In genomic region chr5:175718401-175719108, GRCh38 we compare ENCODE assay signal across 8 cellular contexts.
A peak's percentile ranks its signal among the peaks of the same experiment; 100 is the strongest.
DNase-seq lines count a peak whose midpoint lies in the region; ATAC-seq and TF ChIP-seq lines count a peak whose summit lies in the region.

No MANE protein-coding gene starts in this region.

- no peaks in the 10 kb centered on the region for H3K9me2 ChIP-seq in MM.1S (replicated peaks; ENCODE audit: insufficient read depth, low read length)

- peak; percentile 56 for DNase-seq in D341Med (ENCODE audit: low spot score)
- DNase-seq in MM.1S, result peak; percentile 58
- peak; percentile 43 for DNase-seq in activated CD4-positive, alpha-beta T cell treated with anti-CD3 and anti-CD28 coated beads for 1 hour
- peak; percentile 29 for DNase-seq in choroid plexus epithelial cell (ENCODE audit: low read depth)
- DNase-seq in tibial nerve (ENCODE audit: low spot score in 2 of 2), result peak; percentile 23 to 48
- DNase-seq in ovary, result no peak

- no peaks in the 10 kb centered on the region for H4K20me1 ChIP-seq in MM.1S (ENCODE audit: insufficient read depth, low read length)

- no peak overlapping the region for H2AFZ ChIP-seq in MM.1S (ENCODE audit: low read length)

- no peaks in the 10 kb centered on the region for H3K27me3 ChIP-seq in MM.1S (replicated peaks; ENCODE audit: insufficient read depth, low read length)
- no peaks in the 10 kb centered on the region for H3K27me3 ChIP-seq in tibial nerve
- no peaks in the 10 kb centered on the region for H3K27me3 ChIP-seq in ovary

- H3K27ac ChIP-seq in MM.1S (ENCODE audit: low read length) (no peak overlapping the region), tibial nerve (no peak overlapping the region), ovary (no peak overlapping the region)

- H3K36me3 ChIP-seq in MM.1S (replicated peaks; ENCODE audit: insufficient read depth, low read length) (no peaks in the 10 kb centered on the region), tibial nerve (no peaks in the 10 kb centered on the region), ovary (no peaks in the 10 kb centered on the region)

- TF ChIP-seq EP300 in tibial nerve (IDR thresholded peaks at IDR 0.05) (no peak), ovary (IDR thresholded peaks at IDR 0.05) (no peak)

- H3K9me3 ChIP-seq in MM.1S (replicated peaks; ENCODE audit: insufficient read depth, low read length) (no peaks in the 10 kb centered on the region), tibial nerve (peaks cover 0 to 31% (median 0%) of the 10 kb centered on the region in 4 donors), ovary (no peaks in the 10 kb centered on the region)

- no peak overlapping the region for H3K27ac Mint-ChIP-seq in nephron

- TF ChIP-seq POLR2A in tibial nerve (IDR thresholded peaks at IDR 0.05), result no peak
- no peak for TF ChIP-seq POLR2A in ovary (IDR thresholded peaks at IDR 0.05)

- 39 to 41% methylated on average over 8 of the region's 8 CpGs for WGBS in tibial nerve, 2 donors
- 35 to 38% (median 35%) methylated on average over 8 of the region's 8 CpGs for WGBS in ovary, 3 donors

- no peaks in the 10 kb centered on the region for H3K27me3 Mint-ChIP-seq in nephron (ENCODE audit: low read depth)

- H3K4me1 ChIP-seq in MM.1S (ENCODE audit: low read length) (no peaks in the 10 kb centered on the region), tibial nerve (no peaks in the 10 kb centered on the region), ovary (ENCODE audit: insufficient read depth) (no peaks in the 10 kb centered on the region)

- H3K9ac ChIP-seq in MM.1S (ENCODE audit: low read length), result no peak overlapping the region

- peaks cover 17% of the 10 kb centered on the region for H3K9me3 Mint-ChIP-seq in nephron

- intact Hi-C loops in ovary (cut with DNase I), result loop anchor here in 1 of 4 donors (5.0 kb wide), 1 partner anchor 181 kb away; no protein-coding TSS in a partner anchor

- no peaks in the 10 kb centered on the region for H3K36me3 Mint-ChIP-seq in nephron (ENCODE audit: low read depth)

- H3K4me3 ChIP-seq in MM.1S (ENCODE audit: low read length), result no peak overlapping the region
- H3K4me3 ChIP-seq in choroid plexus epithelial cell (ENCODE audit: low read depth, low read length), result no peak overlapping the region
- H3K4me3 ChIP-seq in tibial nerve, result no peak overlapping the region
- H3K4me3 ChIP-seq in ovary, result no peak overlapping the region

- H3K4me3 Mint-ChIP-seq in nephron, result no peak overlapping the region

- no peaks in the 10 kb centered on the region for H3K79me2 ChIP-seq in MM.1S (ENCODE audit: low read length)

- no peak overlapping the region for H3K4me2 ChIP-seq in MM.1S (ENCODE audit: low read depth, low read length)

- TF ChIP-seq CTCF in MM.1S (IDR thresholded peaks at IDR 0.05; ENCODE audit: low read length) (peak; percentile 84), choroid plexus epithelial cell (conservative IDR thresholded peaks at IDR 0.05; ENCODE audit: low read depth, low read length) (peak; percentile 59), nephron (IDR thresholded peaks at IDR 0.05; ENCODE audit: unreplicated experiment in 3 of 3) (peak; percentile 29 to 61 (median 38)), tibial nerve (IDR thresholded peaks at IDR 0.05) (peak in 4 of 5 experiments; percentile 32 to 43 (median 35)), ovary (IDR thresholded peaks at IDR 0.05) (no peak)

- H3F3A ChIP-seq in MM.1S (ENCODE audit: insufficient read depth, low read length), result no peaks in the 10 kb centered on the region

- H3K4me1 Mint-ChIP-seq in nephron, result no peaks in the 10 kb centered on the region

- no peak for ATAC-seq in GM21390 (IDR thresholded peaks at IDR 0.05; ENCODE audit: unreplicated experiment)

Comparison
In these comparisons a context has a peak if more than half of its experiments do, and no peak if none do; other contexts are left out.
1. DNase-seq: peak in D341Med (single experiment), MM.1S (single experiment), activated CD4-positive, alpha-beta T cell treated with anti-CD3 and anti-CD28 coated beads for 1 hour (single experiment), choroid plexus epithelial cell (single experiment) and tibial nerve (2 of 2); none in ovary (0 of 5).
2. CTCF ChIP-seq: peak in MM.1S (single experiment), choroid plexus epithelial cell (single experiment), nephron (3 of 3) and tibial nerve (4 of 5); none in ovary (0 of 3).